21 cellular contexts compared by ENCODE assay signal in genomic region chr17:72369366-72369765, GRCh38.
"Had no signal": no experiment of that assay in that cellular context is flagged by ENCODE, and none has a peak within 500 bp of the region (broad histone marks: within the 10 kb centered on the region; RNA-seq: fewer than 3 reads in every experiment).

No MANE protein-coding gene starts in this region.

- H3K9me3 Mint-ChIP-seq: IgD-negative memory B cell had no signal

- H3K9ac ChIP-seq: KMS-11, SK-N-SH had no signal

- H3K4me2 ChIP-seq: KMS-11, SK-N-SH had no signal

- H3K36me3 Mint-ChIP-seq: IgD-negative memory B cell had no signal

- H3K4me3 ChIP-seq: K562 had no signal

- H3K4me1 Mint-ChIP-seq: IgD-negative memory B cell had no signal

- ATAC-seq: HepG2, K562 had no signal

- H3K9me3 ChIP-seq: SK-N-SH had no signal

- H3K27ac ChIP-seq: KMS-11 had no signal

- DNase-seq: Kasumi-1, MM.1S, NCI-H1092 treated with DMSO at 0.1 percent for 48 hours, NCI-H1436, NCI-H187, NCI-H2029, NCI-H2081 treated with DMSO at 0.1 percent for 48 hours, NCI-H2171, NCI-H226, NCI-H446, NCI-H510A, NCI-H524 treated with DMSO at 0.1 percent for 48 hours, NCI-H69, NCI-H774, RPMI8226, SHP77, SK-N-SH had no signal

- H3K4me3 Mint-ChIP-seq: IgD-negative memory B cell had no signal
